Comparison of ENCODE assay signal across 17 cellular contexts in genomic region chr2:232331071-232331470, GRCh38. TPM values are rescaled to one million over a fixed set of nuclear protein-coding genes. Genes with fewer than 3 reads are reported as not detected.
DNase-seq lines count a peak whose midpoint lies in the region; ATAC-seq and TF ChIP-seq lines count a peak whose summit lies in the region.
"Had no signal": no experiment of that assay in that cellular context is flagged by ENCODE, and none has a peak within 500 bp of the region (broad histone marks: within the 10 kb centered on the region; RNA-seq: fewer than 3 reads in every experiment).

No MANE protein-coding gene starts in this region.

- no peak overlapping the region for H3K27ac Mint-ChIP-seq in activated CD4-positive, alpha-beta T cell treated with anti-CD3 and anti-CD28 coated beads for 36 hours
- H3K27ac Mint-ChIP-seq in activated CD4-positive, alpha-beta T cell treated with anti-CD3 and anti-CD28 coated beads, Interleukin-2, amount 10 ng/mL, durations not matched to agents 24 days and 14 days: no peak overlapping the region
- H3K27ac Mint-ChIP-seq in natural killer cell treated with Interleukin-12 subunit alpha and Interleukin-12 subunit beta and Interleukin-15 and Interleukin-18, amount 100 ng/mL, for 72 hours: no peak overlapping the region
- H3K27ac Mint-ChIP-seq in natural killer cell: no peak overlapping the region
- H3K27ac Mint-ChIP-seq in activated CD8-positive, alpha-beta T cell treated with anti-CD3 and anti-CD28 coated beads, Interleukin-2, amount 10 ng/mL, durations not matched to agents 7 days and 5 days: no peak overlapping the region

- H3K9me3 ChIP-seq in mucosa of descending colon (no peaks in the 10 kb centered on the region), aorta (ENCODE audit: control insufficient read depth, low read length) (no peaks in the 10 kb centered on the region)
- H3K9me3 ChIP-seq: BLaER1 treated with 17β-estradiol and CSF1 and Interleukin-3, amounts not matched to agents 10 nM and 100 nM had no signal

- CTCF ChIA-PET in activated CD4-positive, alpha-beta T cell treated with anti-CD3 and anti-CD28 coated beads for 36 hours (lab: Charles Lee): no interaction called here
- CTCF ChIA-PET in activated CD8-positive, alpha-beta T cell treated with anti-CD3 and anti-CD28 coated beads, Interleukin-2, amount 10 ng/mL, durations not matched to agents 7 days and 5 days (lab: Charles Lee): no interaction called here

- H3K36me3 ChIP-seq in mucosa of descending colon (ENCODE audit: low read depth) (no peaks in the 10 kb centered on the region), aorta (ENCODE audit: control insufficient read depth in 1 of 2, insufficient read depth in 2 of 2, low read length in 1 of 2) (no peaks in the 10 kb centered on the region)

- intact Hi-C loops in activated CD4-positive, alpha-beta T cell treated with anti-CD3 and anti-CD28 coated beads for 36 hours (cut with DNase I, micrococcal nuclease): no loop called here
- intact Hi-C loops in activated CD4-positive, alpha-beta T cell treated with anti-CD3 and anti-CD28 coated beads, Interleukin-2, amount 10 ng/mL, durations not matched to agents 24 days and 14 days (cut with micrococcal nuclease): no loop called here
- intact Hi-C loops in natural killer cell (cut with micrococcal nuclease) (no loop called here), mucosa of descending colon (cut with DNase I, micrococcal nuclease) (no loop called here), aorta (cut with DNase I) (no loop called here)

- H3K36me3 Mint-ChIP-seq in activated CD4-positive, alpha-beta T cell treated with anti-CD3 and anti-CD28 coated beads for 36 hours (ENCODE audit: low read depth): no peaks in the 10 kb centered on the region
- H3K36me3 Mint-ChIP-seq in activated CD4-positive, alpha-beta T cell treated with anti-CD3 and anti-CD28 coated beads, Interleukin-2, amount 10 ng/mL, durations not matched to agents 24 days and 14 days (ENCODE audit: low read depth): no peaks in the 10 kb centered on the region
- H3K36me3 Mint-ChIP-seq in natural killer cell treated with Interleukin-12 subunit alpha and Interleukin-12 subunit beta and Interleukin-15 and Interleukin-18, amount 100 ng/mL, for 72 hours: no peaks in the 10 kb centered on the region
- H3K36me3 Mint-ChIP-seq in natural killer cell: no peaks in the 10 kb centered on the region
- no peaks in the 10 kb centered on the region for H3K36me3 Mint-ChIP-seq in activated CD8-positive, alpha-beta T cell treated with anti-CD3 and anti-CD28 coated beads, Interleukin-2, amount 10 ng/mL, durations not matched to agents 7 days and 5 days (ENCODE audit: low read depth)

- H3K27ac ChIP-seq in aorta (ENCODE audit: low read depth in 1 of 2, low read length in 2 of 2): no peak overlapping the region
- H3K27ac ChIP-seq: GM23248 had no signal

- H3K4me3 ChIP-seq in mucosa of descending colon (no peak overlapping the region), aorta (ENCODE audit: low read length in 2 of 2) (no peak overlapping the region)
- H3K4me3 ChIP-seq: BLaER1 treated with 17β-estradiol and CSF1 and Interleukin-3, amounts not matched to agents 10 nM and 100 nM; GM23248 had no signal

- H3K27me3 ChIP-seq in aorta (ENCODE audit: control insufficient read depth in 1 of 2, insufficient read depth in 2 of 2, low read length in 1 of 2): no peaks in the 10 kb centered on the region
- H3K27me3 ChIP-seq: BLaER1 treated with 17β-estradiol and CSF1 and Interleukin-3, amounts not matched to agents 10 nM and 100 nM had no signal

- 86 to 91% methylated on average over 11 of the region's 11 CpGs for WGBS in aorta, 2 donors

- TF ChIP-seq CTCF in natural killer cell (IDR thresholded peaks at IDR 0.05) (no peak), mucosa of descending colon (IDR thresholded peaks at IDR 0.05) (no peak)

- H3K4me3 Mint-ChIP-seq in activated CD4-positive, alpha-beta T cell treated with anti-CD3 and anti-CD28 coated beads for 36 hours: no peak overlapping the region
- no peak overlapping the region for H3K4me3 Mint-ChIP-seq in activated CD4-positive, alpha-beta T cell treated with anti-CD3 and anti-CD28 coated beads, Interleukin-2, amount 10 ng/mL, durations not matched to agents 24 days and 14 days
- no peak overlapping the region for H3K4me3 Mint-ChIP-seq in natural killer cell treated with Interleukin-12 subunit alpha and Interleukin-12 subunit beta and Interleukin-15 and Interleukin-18, amount 100 ng/mL, for 72 hours
- H3K4me3 Mint-ChIP-seq in natural killer cell: no peak overlapping the region
- H3K4me3 Mint-ChIP-seq in activated CD8-positive, alpha-beta T cell treated with anti-CD3 and anti-CD28 coated beads, Interleukin-2, amount 10 ng/mL, durations not matched to agents 7 days and 5 days: no peak overlapping the region

- DNase-seq in activated CD4-positive, alpha-beta T cell treated with anti-CD3 and anti-CD28 coated beads for 36 hours: peak; percentile 2
- DNase-seq in activated CD4-positive, alpha-beta T cell treated with anti-CD3 and anti-CD28 coated beads, Interleukin-2, amount 10 ng/mL, durations not matched to agents 24 days and 14 days: no peak
- peak; percentile 54 for DNase-seq in natural killer cell treated with Interleukin-12 subunit alpha and Interleukin-12 subunit beta and Interleukin-15 and Interleukin-18, amount 100 ng/mL, for 72 hours (ENCODE audit: low spot score)
- DNase-seq in natural killer cell (no peak), mucosa of descending colon (peak in 2 of 3 donors; percentile 24 to 32), aorta (peak; percentile 33 to 46)
- no peak for DNase-seq in activated CD8-positive, alpha-beta T cell treated with anti-CD3 and anti-CD28 coated beads, Interleukin-2, amount 10 ng/mL, durations not matched to agents 7 days and 5 days
- DNase-seq: 8988T, GM23248, Karpas-422, NCI-H1105 treated with DMSO at 0.1 percent for 48 hours, NCI-H187, NCI-H446, NCI-H748 treated with DMSO at 0.1 percent for 48 hours had no signal

- no peaks in the 10 kb centered on the region for H3K4me1 ChIP-seq in mucosa of descending colon (ENCODE audit: low read depth)
- H3K4me1 ChIP-seq in aorta (ENCODE audit: control insufficient read depth in 1 of 2, insufficient read depth in 2 of 2, low read length in 2 of 2): no peaks in the 10 kb centered on the region

- H3K4me1 Mint-ChIP-seq in activated CD4-positive, alpha-beta T cell treated with anti-CD3 and anti-CD28 coated beads for 36 hours: peaks cover 2% of the 10 kb centered on the region
- H3K4me1 Mint-ChIP-seq in activated CD4-positive, alpha-beta T cell treated with anti-CD3 and anti-CD28 coated beads, Interleukin-2, amount 10 ng/mL, durations not matched to agents 24 days and 14 days: no peaks in the 10 kb centered on the region
- no peaks in the 10 kb centered on the region for H3K4me1 Mint-ChIP-seq in natural killer cell treated with Interleukin-12 subunit alpha and Interleukin-12 subunit beta and Interleukin-15 and Interleukin-18, amount 100 ng/mL, for 72 hours (ENCODE audit: low read depth in 2 of 2)
- peaks cover 0 to 11% of the 10 kb centered on the region in 2 donors for H3K4me1 Mint-ChIP-seq in natural killer cell
- H3K4me1 Mint-ChIP-seq in activated CD8-positive, alpha-beta T cell treated with anti-CD3 and anti-CD28 coated beads, Interleukin-2, amount 10 ng/mL, durations not matched to agents 7 days and 5 days (ENCODE audit: low read depth): peaks cover 20% of the 10 kb centered on the region

- no peaks in the 10 kb centered on the region for H3K9me3 Mint-ChIP-seq in activated CD4-positive, alpha-beta T cell treated with anti-CD3 and anti-CD28 coated beads for 36 hours (ENCODE audit: low read depth)
- H3K9me3 Mint-ChIP-seq in activated CD4-positive, alpha-beta T cell treated with anti-CD3 and anti-CD28 coated beads, Interleukin-2, amount 10 ng/mL, durations not matched to agents 24 days and 14 days: no peaks in the 10 kb centered on the region
- H3K9me3 Mint-ChIP-seq in natural killer cell treated with Interleukin-12 subunit alpha and Interleukin-12 subunit beta and Interleukin-15 and Interleukin-18, amount 100 ng/mL, for 72 hours: no peaks in the 10 kb centered on the region
- no peaks in the 10 kb centered on the region for H3K9me3 Mint-ChIP-seq in natural killer cell
- H3K9me3 Mint-ChIP-seq in activated CD8-positive, alpha-beta T cell treated with anti-CD3 and anti-CD28 coated beads, Interleukin-2, amount 10 ng/mL, durations not matched to agents 7 days and 5 days (ENCODE audit: insufficient read depth): no peaks in the 10 kb centered on the region

- ATAC-seq in activated CD4-positive, alpha-beta T cell treated with anti-CD3 and anti-CD28 coated beads for 36 hours: no peak
- ATAC-seq in natural killer cell treated with Interleukin-12 subunit alpha and Interleukin-12 subunit beta and Interleukin-15 and Interleukin-18, amount 100 ng/mL, for 72 hours: no peak
- no peak for ATAC-seq in natural killer cell
- ATAC-seq in mucosa of descending colon: no peak
- ATAC-seq in aorta (ENCODE audit: low FRiP score): no peak
- ATAC-seq in HG03175 (IDR thresholded peaks at IDR 0.05; ENCODE audit: unreplicated experiment): no peak
- ATAC-seq in activated CD8-positive, alpha-beta T cell treated with anti-CD3 and anti-CD28 coated beads, Interleukin-2, amount 10 ng/mL, durations not matched to agents 7 days and 5 days: no peak
- ATAC-seq: Panc1 had no signal

- no peaks in the 10 kb centered on the region for H3K27me3 Mint-ChIP-seq in activated CD4-positive, alpha-beta T cell treated with anti-CD3 and anti-CD28 coated beads for 36 hours
- no peaks in the 10 kb centered on the region for H3K27me3 Mint-ChIP-seq in activated CD4-positive, alpha-beta T cell treated with anti-CD3 and anti-CD28 coated beads, Interleukin-2, amount 10 ng/mL, durations not matched to agents 24 days and 14 days
- H3K27me3 Mint-ChIP-seq in natural killer cell treated with Interleukin-12 subunit alpha and Interleukin-12 subunit beta and Interleukin-15 and Interleukin-18, amount 100 ng/mL, for 72 hours: no peaks in the 10 kb centered on the region
- H3K27me3 Mint-ChIP-seq in natural killer cell (ENCODE audit: low read depth in 2 of 2): no peaks in the 10 kb centered on the region
- no peaks in the 10 kb centered on the region for H3K27me3 Mint-ChIP-seq in activated CD8-positive, alpha-beta T cell treated with anti-CD3 and anti-CD28 coated beads, Interleukin-2, amount 10 ng/mL, durations not matched to agents 7 days and 5 days (ENCODE audit: low read depth)

- POLR2A ChIA-PET in activated CD4-positive, alpha-beta T cell treated with anti-CD3 and anti-CD28 coated beads for 36 hours (lab: Charles Lee): no interaction called here
- POLR2A ChIA-PET in activated CD8-positive, alpha-beta T cell treated with anti-CD3 and anti-CD28 coated beads, Interleukin-2, amount 10 ng/mL, durations not matched to agents 7 days and 5 days (lab: Charles Lee): no interaction called here

RNA-seq across cellular contexts. Expression of gene ALPP, which starts 47.5 kb away (rescaled TPM):
- not detected for total RNA-seq in activated CD4-positive, alpha-beta T cell treated with anti-CD3 and anti-CD28 coated beads for 36 hours
- total RNA-seq in activated CD4-positive, alpha-beta T cell treated with anti-CD3 and anti-CD28 coated beads, Interleukin-2, amount 10 ng/mL, durations not matched to agents 24 days and 14 days: not detected in 2 replicates
- not detected for total RNA-seq in natural killer cell treated with Interleukin-12 subunit alpha and Interleukin-12 subunit beta and Interleukin-15 and Interleukin-18, amount 100 ng/mL, for 72 hours
- total RNA-seq in natural killer cell: under 1 TPM in 1 of 3 donors, not detected in 2; 0.30 TPM
- total RNA-seq in mucosa of descending colon: 1 to 10 TPM in 1 of 3 donors, not detected in 2; 1.2 TPM
- not detected for total RNA-seq in aorta
- polyA plus RNA-seq in aorta: not detected
- not detected for total RNA-seq in activated CD8-positive, alpha-beta T cell treated with anti-CD3 and anti-CD28 coated beads, Interleukin-2, amount 10 ng/mL, durations not matched to agents 7 days and 5 days
- total RNA-seq: GM23248 had no signal
- polyA plus RNA-seq: GM23248 had no signal

Comparison
In these comparisons a context has a peak if more than half of its experiments do, and no peak if none do; other contexts are left out.
1. DNase-seq: peak in activated CD4-positive, alpha-beta T cell treated with anti-CD3 and anti-CD28 coated beads for 36 hours (single experiment), natural killer cell treated with Interleukin-12 subunit alpha and Interleukin-12 subunit beta and Interleukin-15 and Interleukin-18, amount 100 ng/mL, for 72 hours (single experiment), mucosa of descending colon (2 of 3) and aorta (2 of 2); none in activated CD4-positive, alpha-beta T cell treated with anti-CD3 and anti-CD28 coated beads, Interleukin-2, amount 10 ng/mL, durations not matched to agents 24 days and 14 days (single experiment), natural killer cell (single experiment) and activated CD8-positive, alpha-beta T cell treated with anti-CD3 and anti-CD28 coated beads, Interleukin-2, amount 10 ng/mL, durations not matched to agents 7 days and 5 days (single experiment).